In genomic region chr9:134066546-134066922, GRCh38 we compare ENCODE assay signal across 8 cellular contexts. TPM values are rescaled to one million over a fixed set of nuclear protein-coding genes. Genes with fewer than 3 reads are reported as not detected.
A peak's percentile ranks its signal among the peaks of the same experiment; 100 is the strongest.
DNase-seq lines count a peak whose midpoint lies in the region; ATAC-seq and TF ChIP-seq lines count a peak whose summit lies in the region.

No MANE protein-coding gene starts in this region.

- intact Hi-C loops in CD4-positive, alpha-beta T cell (cut with DNase I, micrococcal nuclease), result loop anchor here in 1 of 2 experiments (2.0 to 10.0 kb wide), 2 partner anchors 262 to 1838 kb away; partner anchors contain the start of gene CAMSAP1

- no peaks in the 10 kb centered on the region for H3K9me3 ChIP-seq in CD4-positive, alpha-beta T cell (ENCODE audit: control insufficient read depth, low read length)
- H3K9me3 ChIP-seq in HUES64 (ENCODE audit: insufficient read depth, low read depth, low read length) (0 out of 2 replicates have a peak, but pooled peaks cover 3% of the 10 kb centered on the region), thymus (ENCODE audit: control insufficient read depth) (no peaks in the 10 kb centered on the region)

- H3K4me1 ChIP-seq in HUES64 (ENCODE audit: insufficient read depth, low read length) (peaks cover 10% of the 10 kb centered on the region; the same call in 1 of the 2 replicates), thymus (ENCODE audit: control insufficient read depth, insufficient read depth, low read length) (peaks cover 7% of the 10 kb centered on the region)

- peaks cover 16% of the 10 kb centered on the region for H3K36me3 Mint-ChIP-seq in CD4-positive, alpha-beta T cell (ENCODE audit: low read depth)

- H3K27ac ChIP-seq in CD4-positive, alpha-beta T cell (ENCODE audit: low read depth, low read length), result peak overlapping the region; percentile 39
- peak overlapping the region; percentile 71; the same call in 1 of the 2 replicates for H3K27ac ChIP-seq in HUES64 (ENCODE audit: low read depth, low read length)
- H3K27ac ChIP-seq in adipose tissue (ENCODE audit: low read depth, low read length), result peak overlapping the region; percentile 3
- H3K27ac ChIP-seq in thymus (ENCODE audit: low read depth), result no peak overlapping the region

- WGBS in HUES64, result 2% methylated on average over 10 of the region's 10 CpGs
- WGBS in adipose tissue, 3 donors, result 0 to 5% (median 3%) methylated on average over 10 of the region's 10 CpGs
- WGBS in thymus, result 2% methylated on average over 10 of the region's 10 CpGs

- peaks cover 15% of the 10 kb centered on the region for H3K27me3 ChIP-seq in CD4-positive, alpha-beta T cell (ENCODE audit: control insufficient read depth, insufficient read depth, low read length)
- H3K27me3 ChIP-seq in HUES64 (ENCODE audit: insufficient read depth, low read length) (peaks cover 21% of the 10 kb centered on the region), thymus (ENCODE audit: control insufficient read depth, insufficient read depth) (no peaks in the 10 kb centered on the region)

- ATAC-seq in CD4-positive, alpha-beta T cell (ENCODE audit: poor library complexity), result no peak

- CTCF ChIA-PET in CD4-positive, alpha-beta T cell (lab: Charles Lee), result interaction anchor here (1.1 kb wide), 1 partner anchor 41 kb away, joined by 3 read pairs; the partner anchor contains the start of gene BRD3OS
- CTCF ChIA-PET in HEK293T (lab: Yijun Ruan, JAX), result no interaction called here

- DNase-seq in CD4-positive, alpha-beta T cell, result no peak
- peak; percentile 20 for DNase-seq in kidney tubule cell (ENCODE audit: low spot score)
- no peak for DNase-seq in HEK293T (ENCODE audit: extremely low spot score)
- DNase-seq in NCI-H2196 (lab: John Stamatoyannopoulos, UW; ENCODE audit: unreplicated experiment), result no peak
- DNase-seq in NCI-H524 (lab: John Stamatoyannopoulos, UW), result no peak

- peak overlapping the region; percentile 99 for H3K9ac ChIP-seq in HUES64 (ENCODE audit: low read depth, low read length)

- H3K36me3 ChIP-seq in HUES64 (ENCODE audit: insufficient read depth, low read length) (no peaks in the 10 kb centered on the region), thymus (ENCODE audit: control insufficient read depth, insufficient read depth) (no peaks in the 10 kb centered on the region)

- H3K9me3 Mint-ChIP-seq in CD4-positive, alpha-beta T cell, result no peaks in the 10 kb centered on the region

- H3K27me3 Mint-ChIP-seq in CD4-positive, alpha-beta T cell, result peaks cover 22% of the 10 kb centered on the region

- TF ChIP-seq CTCF in CD4-positive, alpha-beta T cell (IDR thresholded peaks at IDR 0.05), result no peak

- H3K4me3 ChIP-seq in HUES64 (ENCODE audit: low read length), result peak overlapping the region; percentile 83
- H3K4me3 ChIP-seq in thymus (ENCODE audit: low read length), result peak overlapping the region; percentile 92

- H3K4me1 Mint-ChIP-seq in CD4-positive, alpha-beta T cell (ENCODE audit: low read depth), result peaks cover 46% of the 10 kb centered on the region

- H3K4me3 Mint-ChIP-seq in CD4-positive, alpha-beta T cell, result peak overlapping the region; percentile 95

- peak overlapping the region; percentile 92 for H3K27ac Mint-ChIP-seq in CD4-positive, alpha-beta T cell

- POLR2A ChIA-PET in CD4-positive, alpha-beta T cell (lab: Charles Lee), result interaction anchor here (0.8 to 2.0 kb wide), 7 partner anchors 24 to 1036 kb away, joined by 3 to 10 read pairs (median 4); partner anchors contain the start of genes BRD3OS, GTF3C5, RNU6ATAC and WDR5
- POLR2A ChIA-PET in HEK293T (lab: Yijun Ruan, JAX), result interaction anchor here (1.1 to 1.2 kb wide), 2 partner anchors 15 to 41 kb away, joined by 3 to 4 read pairs; partner anchors contain the start of gene BRD3OS

TF ChIP-seq in HEK293T, 16 proteins besides CTCF, POLR2A, EP300 and RAD21:
- TF ChIP-seq LEF1 (IDR thresholded peaks at IDR 0.05; ENCODE audit: borderline replicate concordance), result no peak
- TF ChIP-seq ARNT (IDR thresholded peaks at IDR 0.05), result no peak
- TF ChIP-seq NFRKB (IDR thresholded peaks at IDR 0.05), result no peak
- TF ChIP-seq BHLHE40 (IDR thresholded peaks at IDR 0.05; ENCODE audit: borderline replicate concordance), result no peak
- no peak for TF ChIP-seq FOXA1 (IDR thresholded peaks at IDR 0.05)
- no peak for TF ChIP-seq ZNF384 (IDR thresholded peaks at IDR 0.05)

RNA-seq across cellular contexts. Expression of gene BRD3, which starts 1.3 kb away (rescaled TPM):
- total RNA-seq in CD4-positive, alpha-beta T cell, result 10 to 100 TPM; 26.7 to 29.0 TPM
- polyA plus RNA-seq in HUES64 (2013, experiment 1 of 2), result 36.1 TPM
- polyA plus RNA-seq in HUES64 (2013, experiment 2 of 2), result 41.9 TPM
- 10 to 100 TPM in 1 of 3 donors, 1 to 10 TPM in 2; 6.3 to 15.9 (median 8.4) TPM for polyA plus RNA-seq in adipose tissue
- 14.5 TPM for polyA plus RNA-seq in thymus

RNA-seq across cellular contexts. Expression of gene BRD3OS, which starts 41.3 kb away (rescaled TPM):
- total RNA-seq in CD4-positive, alpha-beta T cell, result 1 to 10 TPM; 4.0 to 4.9 TPM
- 15.1 TPM for polyA plus RNA-seq in HUES64 (2013, experiment 1 of 2)
- polyA plus RNA-seq in HUES64 (2013, experiment 2 of 2), result 14.9 TPM
- polyA plus RNA-seq in adipose tissue (10 to 100 TPM in 1 of 3 donors, 1 to 10 TPM in 2; 7.4 to 13.6 (median 7.5) TPM), thymus (12.4 TPM)
